8 cellular contexts compared by ENCODE assay signal in the genomic region with DNA sequence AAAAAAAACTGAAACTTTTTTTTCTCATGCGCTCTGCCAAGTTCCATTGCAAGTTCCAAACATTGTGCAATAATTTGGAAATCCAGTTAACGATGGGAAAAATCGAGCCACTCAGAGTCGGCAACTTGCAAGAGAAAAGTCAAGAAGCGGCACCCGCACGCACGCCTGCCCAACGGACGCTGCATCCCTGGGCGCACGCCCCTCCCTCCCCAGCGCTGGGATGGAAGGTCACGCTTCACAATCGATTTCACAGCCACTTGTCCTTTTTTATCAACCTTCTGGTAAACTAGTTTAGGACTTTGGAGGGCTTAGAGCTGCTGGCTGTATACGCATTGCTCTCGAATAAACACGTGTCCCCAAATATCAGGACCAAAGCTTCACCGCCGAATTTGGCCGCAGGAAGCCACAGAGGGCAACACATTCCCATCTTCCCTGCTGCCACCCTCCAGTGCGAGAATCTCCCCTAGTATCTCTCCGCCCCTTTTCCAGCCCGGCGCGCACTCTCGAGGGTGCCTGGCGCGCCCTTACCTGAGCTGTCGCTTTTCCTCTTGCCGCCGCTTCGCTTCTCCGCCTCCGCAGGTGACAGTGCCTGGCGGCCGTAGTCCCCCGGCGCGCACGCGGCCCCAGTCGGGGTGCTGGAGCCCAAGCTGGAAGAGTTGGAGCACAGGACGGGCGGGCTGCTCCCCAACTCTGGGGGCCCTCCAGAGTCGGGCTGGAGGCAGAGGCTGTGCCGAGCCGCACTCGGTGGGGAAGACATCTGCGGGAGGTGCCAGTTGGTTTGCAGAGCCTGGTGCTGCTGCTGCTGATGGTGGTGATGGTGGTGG. TPM values are rescaled to one million over a fixed set of nuclear protein-coding genes. Genes with fewer than 3 reads are reported as not detected.
DNase-seq lines count a peak whose midpoint lies in the region; ATAC-seq and TF ChIP-seq lines count a peak whose summit lies in the region.
"Had no signal": no experiment of that assay in that cellular context is flagged by ENCODE, and none has a peak within 500 bp of the region (broad histone marks: within the 10 kb centered on the region; RNA-seq: fewer than 3 reads in every experiment).

No MANE protein-coding gene starts in this region.

- ATAC-seq in left lobe of liver: peak; percentile 67

- peaks cover 51 to 52% (median 51%) of the 10 kb centered on the region in 3 donors for H3K27me3 Mint-ChIP-seq in CD14-positive monocyte (ENCODE audit: low read depth in 3 of 3)

- H3K36me3 Mint-ChIP-seq in CD14-positive monocyte: peaks cover 0 to 2% of the 10 kb centered on the region in 2 donors

- WGBS in thyroid gland, 2 donors: 4 to 5% methylated on average over 37 to 42 of the region's 50 CpGs

- no peaks in the 10 kb centered on the region for H3K27me3 ChIP-seq in thyroid gland

- H3K4me3 Mint-ChIP-seq in CD14-positive monocyte: peak overlapping the region in 1 of 2 donors; percentile 90

- no peak for TF ChIP-seq POLR2A in thyroid gland (IDR thresholded peaks at IDR 0.05)

- intact Hi-C loops in thyroid gland (cut with DNase I): no loop called here
- intact Hi-C loops in CD14-positive monocyte (cut with micrococcal nuclease): no loop called here

- no peak overlapping the region for H3K27ac Mint-ChIP-seq in CD14-positive monocyte

- peaks cover 0 to 19% (median 3%) of the 10 kb centered on the region in 7 donors for H3K9me3 Mint-ChIP-seq in CD14-positive monocyte

- H3K27ac ChIP-seq in thyroid gland: peak overlapping the region; percentile 69 to 90 (median 84)
- H3K27ac ChIP-seq: neutrophil had no signal

- peaks cover 9% of the 10 kb centered on the region for H3K4me1 Mint-ChIP-seq in CD14-positive monocyte

- H3K4me3 ChIP-seq in cardiac fibroblast (replicated peaks in 1 of 2; ENCODE audit: low read depth in 2 of 2, low read length in 2 of 2) (peak overlapping the region; percentile 46 to 71), thyroid gland (replicated peaks in 1 of 3) (peak overlapping the region in 2 of 3 donors; percentile 9 to 30)

- no peaks in the 10 kb centered on the region for H3K4me1 ChIP-seq in thyroid gland

- peak; percentile 39 for DNase-seq in HuH-7 (ENCODE audit: low spot score)
- DNase-seq in cardiac fibroblast (ENCODE audit: low read depth in 2 of 2): peak; percentile 80 to 84
- DNase-seq in left lobe of liver (ENCODE audit: low spot score): peak; percentile 75
- peak; percentile 7 to 20 for DNase-seq in thyroid gland
- DNase-seq in CD14-positive monocyte (ENCODE audit: low spot score): no peak
- no peak for DNase-seq in activated CD4-positive, alpha-beta T cell treated with anti-CD3 and anti-CD28 coated beads, Interleukin-2, amount 50 U/mL, for 4 hours
- no peak for DNase-seq in medulla oblongata (ENCODE audit: extremely low spot score)

- TF ChIP-seq CTCF in cardiac fibroblast (IDR thresholded peaks at IDR 0.05; ENCODE audit: low read depth, low read length) (no peak), thyroid gland (IDR thresholded peaks at IDR 0.05) (no peak), CD14-positive monocyte (IDR thresholded peaks at IDR 0.05) (no peak)

- H3K36me3 ChIP-seq in thyroid gland: no peaks in the 10 kb centered on the region
- H3K36me3 ChIP-seq: neutrophil had no signal

- no peaks in the 10 kb centered on the region for H3K9me3 ChIP-seq in thyroid gland
- H3K9me3 ChIP-seq: neutrophil had no signal

RNA-seq across cellular contexts. Expression of a gene that starts 0.9 kb away (rescaled TPM):
- total RNA-seq in left lobe of liver (0.18 TPM), thyroid gland (10 to 100 TPM in 1 of 4 donors, 1 to 10 TPM in 3; 4.5 to 12.2 (median 7.8) TPM)
- polyA plus RNA-seq in CD14-positive monocyte: not detected

Comparison
In these comparisons a context has a peak if more than half of its experiments do, and no peak if none do; other contexts are left out.
1. DNase-seq: peak in HuH-7 (single experiment), cardiac fibroblast (2 of 2), left lobe of liver (single experiment) and thyroid gland (2 of 2); none in CD14-positive monocyte (single experiment), activated CD4-positive, alpha-beta T cell treated with anti-CD3 and anti-CD28 coated beads, Interleukin-2, amount 50 U/mL, for 4 hours (0 of 2) and medulla oblongata (single experiment).